In genomic region chr1:206923961-206924548, GRCh38 we compare ENCODE assay signal across 1 cellular context.
TF ChIP-seq lines count a peak whose summit lies in the region.

No MANE protein-coding gene starts in this region.

TF ChIP-seq in endothelial cell of umbilical vein, 7 proteins besides CTCF, POLR2A, EP300 and RAD21:
- no peak for TF ChIP-seq EZH2 (IDR thresholded peaks at IDR 0.05; ENCODE audit: borderline replicate concordance, low read depth, low read length, severe bottlenecking)
- TF ChIP-seq POLR2AphosphoS5 (IDR thresholded peaks at IDR 0.05; ENCODE audit: insufficient read depth, low read depth, low read length): no peak
- TF ChIP-seq, protein P1, sequence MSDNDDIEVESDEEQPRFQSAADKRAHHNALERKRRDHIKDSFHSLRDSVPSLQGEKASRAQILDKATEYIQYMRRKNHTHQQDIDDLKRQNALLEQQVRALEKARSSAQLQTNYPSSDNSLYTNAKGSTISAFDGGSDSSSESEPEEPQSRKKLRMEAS (IDR thresholded peaks at IDR 0.05; ENCODE audit: insufficient read depth, insufficient read length): no peak
- no peak for TF ChIP-seq GATA2 (IDR thresholded peaks at IDR 0.05; ENCODE audit: insufficient read depth, insufficient read length, low read depth, low read length)
- no peak for TF ChIP-seq MYC (IDR thresholded peaks at IDR 0.05; ENCODE audit: low read depth, low read length)
- no peak for TF ChIP-seq JUN (IDR thresholded peaks at IDR 0.05; ENCODE audit: borderline replicate concordance, insufficient read depth, insufficient read length, low read depth)
- TF ChIP-seq FOS (IDR thresholded peaks at IDR 0.05; ENCODE audit: borderline replicate concordance, insufficient read depth, low read length): no peak
